8 cellular contexts compared by ENCODE assay signal in genomic region chr7:134890246-134891240, GRCh38.
A peak's percentile ranks its signal among the peaks of the same experiment; 100 is the strongest.
DNase-seq lines count a peak whose midpoint lies in the region; ATAC-seq and TF ChIP-seq lines count a peak whose summit lies in the region.

No MANE protein-coding gene starts in this region.

- H3K4me1 Mint-ChIP-seq in activated CD4-positive, alpha-beta T cell treated with anti-CD3 and anti-CD28 coated beads, Interleukin-2, amount 10 ng/mL, durations not matched to agents 7 days and 5 days = peaks cover 19% of the 10 kb centered on the region

- H3K9me3 ChIP-seq in A673 (ENCODE audit: low read depth, low read length, poor library complexity, severe bottlenecking) (no peaks in the 10 kb centered on the region), muscle layer of colon (ENCODE audit: low read length) (no peaks in the 10 kb centered on the region)

- H3K4me3 Mint-ChIP-seq in activated CD4-positive, alpha-beta T cell treated with anti-CD3 and anti-CD28 coated beads, Interleukin-2, amount 10 ng/mL, durations not matched to agents 7 days and 5 days = no peak overlapping the region

- POLR2A ChIA-PET in A673 (lab: Charles Lee; ENCODE audit: low non-redundant PET) = interaction anchor here (0.7 kb wide), 1 partner anchor 25 kb away, joined by 3 read pairs; no protein-coding TSS in a partner anchor
- POLR2A ChIA-PET in activated CD4-positive, alpha-beta T cell treated with anti-CD3 and anti-CD28 coated beads, Interleukin-2, amount 10 ng/mL, durations not matched to agents 7 days and 5 days (lab: Charles Lee) = no interaction called here

- peaks cover 39% of the 10 kb centered on the region for H3K4me1 ChIP-seq in A673 (ENCODE audit: insufficient read depth, low read length, poor library complexity, severe bottlenecking)
- H3K4me1 ChIP-seq in muscle layer of colon (ENCODE audit: insufficient read depth, low read length) = peaks cover 56% of the 10 kb centered on the region

- peaks cover 6% of the 10 kb centered on the region for H3K27me3 Mint-ChIP-seq in activated CD4-positive, alpha-beta T cell treated with anti-CD3 and anti-CD28 coated beads, Interleukin-2, amount 10 ng/mL, durations not matched to agents 7 days and 5 days

- no peak overlapping the region for H3K27ac Mint-ChIP-seq in activated CD4-positive, alpha-beta T cell treated with anti-CD3 and anti-CD28 coated beads, Interleukin-2, amount 10 ng/mL, durations not matched to agents 7 days and 5 days

- CTCF ChIA-PET in A673 (lab: Charles Lee) = no interaction called here
- CTCF ChIA-PET in activated CD4-positive, alpha-beta T cell treated with anti-CD3 and anti-CD28 coated beads, Interleukin-2, amount 10 ng/mL, durations not matched to agents 7 days and 5 days (lab: Charles Lee) = interaction anchor here (0.6 to 1.3 kb wide), 2 partner anchors 28 to 172 kb away, joined by 3 to 6 read pairs; no protein-coding TSS in a partner anchor

- no TSS peak for BruUV-seq in A673 (replicated peaks; lab: Mats Ljungman, UMichigan)

- H3K36me3 Mint-ChIP-seq in activated CD4-positive, alpha-beta T cell treated with anti-CD3 and anti-CD28 coated beads, Interleukin-2, amount 10 ng/mL, durations not matched to agents 7 days and 5 days (ENCODE audit: low read depth) = peaks cover 2% of the 10 kb centered on the region

- no peaks in the 10 kb centered on the region for H3K36me3 ChIP-seq in A673 (ENCODE audit: insufficient read depth, low read length, poor library complexity, severe bottlenecking)
- H3K36me3 ChIP-seq in muscle layer of colon (ENCODE audit: insufficient read depth, low read length) = peaks cover 14% of the 10 kb centered on the region

- H3K27ac ChIP-seq in A673 (ENCODE audit: low read depth, low read length, poor library complexity, severe bottlenecking) (no peak overlapping the region), coronary artery (peak overlapping the region; percentile 75 to 78), muscle layer of colon (ENCODE audit: low read depth, low read length) (peak overlapping the region; percentile 72)

- intact Hi-C loops in A673 (cut with micrococcal nuclease; ENCODE audit: unreplicated experiment) = no loop called here

- ATAC-seq in GM19324 (IDR thresholded peaks at IDR 0.05; ENCODE audit: low FRiP score, unreplicated experiment) = no peak

- H3K4me3 ChIP-seq in A673 (ENCODE audit: low read depth, low read length, poor library complexity, severe bottlenecking) (peak overlapping the region; percentile 64), coronary artery (peak overlapping the region; percentile 66), muscle layer of colon (ENCODE audit: low read depth in 1 of 2, low read length in 2 of 2) (peak overlapping the region in 1 of 2 donors; percentile 60)

- TF ChIP-seq CTCF in A673 (conservative IDR thresholded peaks at IDR 0.05; ENCODE audit: low read depth, low read length) (no peak), coronary artery (IDR thresholded peaks at IDR 0.05) (no peak)

- H3K27me3 ChIP-seq in A673 (replicated peaks; ENCODE audit: insufficient read depth, low read depth, low read length, poor library complexity) (no peaks in the 10 kb centered on the region), muscle layer of colon (ENCODE audit: control insufficient read depth in 1 of 2, insufficient read depth in 2 of 2, low read length in 2 of 2) (no peaks in the 10 kb centered on the region)

- H3K9ac ChIP-seq in muscle layer of colon (ENCODE audit: low read length) = no peak overlapping the region

- H3K9me3 Mint-ChIP-seq in activated CD4-positive, alpha-beta T cell treated with anti-CD3 and anti-CD28 coated beads, Interleukin-2, amount 10 ng/mL, durations not matched to agents 7 days and 5 days = peaks cover 9% of the 10 kb centered on the region

- DNase-seq in A673 (ENCODE audit: low spot score) (no peak), NCI-H2227 (lab: John Stamatoyannopoulos, UW; ENCODE audit: unreplicated experiment) (peak; percentile 74), coronary artery (ENCODE audit: low spot score) (peak; percentile 79), DMS79 treated with DMSO at 0.1 percent for 48 hours (lab: John Stamatoyannopoulos, UW) (no peak), AML-193 (lab: John Stamatoyannopoulos, UW) (no peak)
- DNase-seq in activated CD4-positive, alpha-beta T cell treated with anti-CD3 and anti-CD28 coated beads, Interleukin-2, amount 10 ng/mL, durations not matched to agents 7 days and 5 days = no peak

Comparison
In these comparisons a context has a peak if more than half of its experiments do, and no peak if none do; other contexts are left out.
1. DNase-seq: peak in NCI-H2227 (single experiment) and coronary artery (single experiment); none in A673 (single experiment), DMS79 treated with DMSO at 0.1 percent for 48 hours (single experiment), AML-193 (0 of 2) and activated CD4-positive, alpha-beta T cell treated with anti-CD3 and anti-CD28 coated beads, Interleukin-2, amount 10 ng/mL, durations not matched to agents 7 days and 5 days (single experiment).